1 cellular context compared by ENCODE assay signal in genomic region chr6:141667580-141668309, GRCh38.
TF ChIP-seq lines count a peak whose summit lies in the region.

No MANE protein-coding gene starts in this region.

TF ChIP-seq in SK-N-SH treated with all-trans-retinoic acid at 6 μM for 48 hours, 23 proteins besides CTCF, POLR2A, EP300 and RAD21 (continued from another document):
- TF ChIP-seq CREB5 (CRISPR knock-in tag; IDR thresholded peaks at IDR 0.05; ENCODE audit: low read depth) (no peak), GLIS3 (CRISPR knock-in tag; IDR thresholded peaks at IDR 0.05) (no peak)
